ENCODE assay signal across 15 cellular contexts in genomic region chr13:44224433-44225149, GRCh38.
DNase-seq lines count a peak whose midpoint lies in the region; ATAC-seq and TF ChIP-seq lines count a peak whose summit lies in the region.
"Had no signal": no experiment of that assay in that cellular context is flagged by ENCODE, and none has a peak within 500 bp of the region (broad histone marks: within the 10 kb centered on the region; RNA-seq: fewer than 3 reads in every experiment).

No MANE protein-coding gene starts in this region.

- no peak for TF ChIP-seq RAD21 in IMR-90 (IDR thresholded peaks at IDR 0.05; ENCODE audit: low read length)

- no peak overlapping the region for H4K91ac ChIP-seq in IMR-90 (ENCODE audit: insufficient read depth, low read depth, low read length)

- H3K9ac ChIP-seq in IMR-90 (ENCODE audit: low read depth, low read length) = no peak overlapping the region

- no peak overlapping the region for H3K4me2 ChIP-seq in IMR-90 (ENCODE audit: low read depth, low read length)

- no TSS peak for BruUV-seq in IMR-90 (replicated peaks; lab: Mats Ljungman, UMichigan)

- DNase-seq in IMR-90 (no peak), fibroblast of gingiva (ENCODE audit: low read depth) (peak; percentile 60), lower lobe of right lung (no peak), stomach (no peak), NCI-H524 (lab: John Stamatoyannopoulos, UW) (no peak), H7 (no peak), NCI-H510A (lab: John Stamatoyannopoulos, UW) (no peak)
- DNase-seq: activated CD4-positive, alpha-beta T cell treated with anti-CD3 and anti-CD28 coated beads, Interleukin-2, amount 50 U/mL, for 4 hours; activated naive CD8-positive, alpha-beta T cell treated with anti-CD3 and anti-CD28 coated beads, Interleukin-2, amount 10 ng/mL, durations not matched to agents 7 days and 5 days; activated T-cell treated with anti-CD3 and anti-CD28 coated beads, Interleukin-2, amount 50 U/mL, for 48 hours; CD4-positive, alpha-beta T cell; DND-41; NCI-H1694; NCI-H524 treated with DMSO at 0.1 percent for 48 hours had no signal

- H3K14ac ChIP-seq in IMR-90 (replicated peaks; ENCODE audit: low read depth, low read length) = no peak overlapping the region

- ATAC-seq in IMR-90 (ENCODE audit: low read depth) (no peak), lower lobe of right lung (peak; percentile 40 to 48), HG02981 (IDR thresholded peaks at IDR 0.05; ENCODE audit: unreplicated experiment) (no peak)

- no CpG with 5 or more reads among the region's 2 CpGs for whole genome bisulfite sequencing in IMR-90 (ENCODE audit: extremely low coverage in 2 of 2, insufficient read length in 1 of 2), 2 experiments
- WGBS in stomach, 5 donors = 48 to 74% (median 61%) methylated on average over 2 of the region's 2 CpGs

- in situ Hi-C loops in IMR-90 (cut with MboI; ENCODE audit: low sequenced_read_pairs) = no loop called here

- no peak overlapping the region for H4K8ac ChIP-seq in IMR-90 (ENCODE audit: low read depth in 2 of 2, low read length in 2 of 2)

- H2BK5ac ChIP-seq in IMR-90 (ENCODE audit: low read depth, low read length, poor library complexity, severe bottlenecking) = no peak overlapping the region

- no peak overlapping the region for H2AFZ ChIP-seq in IMR-90 (replicated peaks; ENCODE audit: low read length, poor library complexity)

- H3K27ac ChIP-seq in IMR-90 (ENCODE audit: insufficient read depth, low read length) = no peak overlapping the region
- peak overlapping the region; percentile 70 for H3K27ac ChIP-seq in lower lobe of right lung
- H3K27ac ChIP-seq in stomach = peak overlapping the region; percentile 49 to 89 (median 79)

- no peak overlapping the region for H4K5ac ChIP-seq in IMR-90 (ENCODE audit: low read depth, low read length)

- H3K4me3 ChIP-seq in IMR-90 (ENCODE audit: insufficient read depth, low read depth, low read length) = no peak overlapping the region
- no peak overlapping the region for H3K4me3 ChIP-seq in lower lobe of right lung
- H3K4me3 ChIP-seq in stomach = no peak overlapping the region
- H3K4me3 ChIP-seq in H7 (ENCODE audit: insufficient read depth, low read depth, low read length) = no peak overlapping the region

- peaks cover 2% of the 10 kb centered on the region; the same call in 1 of the 2 replicates for H3K9me3 ChIP-seq in IMR-90 (ENCODE audit: control insufficient read depth, insufficient read depth, low read length)
- no peaks in the 10 kb centered on the region for H3K9me3 ChIP-seq in lower lobe of right lung
- no peaks in the 10 kb centered on the region for H3K9me3 ChIP-seq in stomach

- POLR2A ChIA-PET in IMR-90 (lab: Charles Lee; ENCODE audit: unreplicated experiment) = no interaction called here

- H3K4ac ChIP-seq in IMR-90 (ENCODE audit: low read depth, low read length) = no peak overlapping the region

- H3K4me1 ChIP-seq in IMR-90 (ENCODE audit: control insufficient read depth, insufficient read depth, low read length) (peaks cover 8% of the 10 kb centered on the region), lower lobe of right lung (peaks cover 26% of the 10 kb centered on the region), stomach (peaks cover 11 to 40% (median 28%) of the 10 kb centered on the region in 4 donors)

- H3K27me3 ChIP-seq in IMR-90 (ENCODE audit: control insufficient read depth, insufficient read depth, low read length) = no peaks in the 10 kb centered on the region
- H3K27me3 ChIP-seq in lower lobe of right lung (ENCODE audit: low read depth) = no peaks in the 10 kb centered on the region
- H3K27me3 ChIP-seq in stomach = no peaks in the 10 kb centered on the region
- no peaks in the 10 kb centered on the region for H3K27me3 ChIP-seq in H7 (ENCODE audit: control insufficient read depth, insufficient read depth, low read length)

- TF ChIP-seq POLR2A in IMR-90 (IDR thresholded peaks at IDR 0.05; ENCODE audit: low read depth, low read length) (no peak), stomach (IDR thresholded peaks at IDR 0.05) (no peak)

- peak; percentile 33 for TF ChIP-seq EP300 in stomach (IDR thresholded peaks at IDR 0.05)

- CTCF ChIA-PET in IMR-90 (lab: Yijun Ruan, JAX) = interaction anchor here (0.5 kb wide), 1 partner anchor 241 kb away, joined by 3 read pairs; no protein-coding TSS in a partner anchor

- peaks cover 6% of the 10 kb centered on the region; the same call in 1 of the 2 replicates for H3K9me1 ChIP-seq in IMR-90 (ENCODE audit: insufficient read depth, low read length)

- no peak overlapping the region for H3K23ac ChIP-seq in IMR-90 (ENCODE audit: low read depth, low read length)

- no peaks in the 10 kb centered on the region for H4K20me1 ChIP-seq in IMR-90 (ENCODE audit: insufficient read depth, low read length)

- intact Hi-C loops in IMR-90 (cut with micrococcal nuclease) (no loop called here), lower lobe of right lung (cut with DNase I) (no loop called here), stomach (cut with DNase I; ENCODE audit: low total_unique reads) (no loop called here)

- H3K18ac ChIP-seq in IMR-90 (ENCODE audit: low read depth, low read length) = peak overlapping the region; percentile 27; the same call in 1 of the 2 replicates

- H2BK20ac ChIP-seq in IMR-90 (ENCODE audit: low read depth, low read length) = no peak overlapping the region

- H3K79me1 ChIP-seq in IMR-90 (ENCODE audit: low read depth in 1 of 2, low read length in 2 of 2) = no peaks in the 10 kb centered on the region

- H2AK9ac ChIP-seq in IMR-90 (replicated peaks; ENCODE audit: low read depth, low read length, poor library complexity) = no peak overlapping the region

- H2BK120ac ChIP-seq in IMR-90 (ENCODE audit: low read depth, low read length) = no peak overlapping the region

- H2BK15ac ChIP-seq in IMR-90 (ENCODE audit: low read depth, low read length) = no peak overlapping the region

- dilution Hi-C loops in IMR-90 (cut with HindIII; ENCODE audit: low sequenced_read_pairs, unreplicated experiment) = no loop called here

- H3K36me3 ChIP-seq in IMR-90 (ENCODE audit: control insufficient read depth, insufficient read depth, low read length) = no peaks in the 10 kb centered on the region
- H3K36me3 ChIP-seq in lower lobe of right lung = no peaks in the 10 kb centered on the region
- H3K36me3 ChIP-seq in stomach = no peaks in the 10 kb centered on the region
- no peaks in the 10 kb centered on the region for H3K36me3 ChIP-seq in H7 (replicated peaks; ENCODE audit: control insufficient read depth, insufficient read depth, low read length)

- H3K56ac ChIP-seq in IMR-90 (ENCODE audit: extremely low read depth, insufficient read depth, low read length) = no peak overlapping the region

- TF ChIP-seq CTCF in IMR-90 (conservative IDR thresholded peaks at IDR 0.05; ENCODE audit: low read depth, low read length) (no peak), lower lobe of right lung (IDR thresholded peaks at IDR 0.05) (no peak), stomach (IDR thresholded peaks at IDR 0.05) (no peak)

- H2AK5ac ChIP-seq in IMR-90 (ENCODE audit: low read depth, low read length) = no peak overlapping the region

TF ChIP-seq in IMR-90, 13 proteins besides CTCF, POLR2A, EP300 and RAD21:
- TF ChIP-seq BHLHE40 (IDR thresholded peaks at IDR 0.05; ENCODE audit: low read depth, low read length) (no peak), NFE2L2 (IDR thresholded peaks at IDR 0.05; ENCODE audit: low read depth, low read length) (no peak), FOS (IDR thresholded peaks at IDR 0.05; ENCODE audit: low read depth, low read length) (no peak), MAZ (IDR thresholded peaks at IDR 0.05; ENCODE audit: borderline replicate concordance, low read depth, low read length) (no peak), MAFK (IDR thresholded peaks at IDR 0.05; ENCODE audit: low read depth, low read length) (no peak)
- TF ChIP-seq, protein P1, sequence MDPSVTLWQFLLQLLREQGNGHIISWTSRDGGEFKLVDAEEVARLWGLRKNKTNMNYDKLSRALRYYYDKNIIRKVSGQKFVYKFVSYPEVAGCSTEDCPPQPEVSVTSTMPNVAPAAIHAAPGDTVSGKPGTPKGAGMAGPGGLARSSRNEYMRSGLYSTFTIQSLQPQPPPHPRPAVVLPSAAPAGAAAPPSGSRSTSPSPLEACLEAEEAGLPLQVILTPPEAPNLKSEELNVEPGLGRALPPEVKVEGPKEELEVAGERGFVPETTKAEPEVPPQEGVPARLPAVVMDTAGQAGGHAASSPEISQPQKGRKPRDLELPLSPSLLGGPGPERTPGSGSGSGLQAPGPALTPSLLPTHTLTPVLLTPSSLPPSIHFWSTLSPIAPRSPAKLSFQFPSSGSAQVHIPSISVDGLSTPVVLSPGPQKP (IDR thresholded peaks at IDR 0.05; ENCODE audit: borderline replicate concordance, low read depth, low read length) = no peak

Comparison
In these comparisons a context has a peak if more than half of its experiments do, and no peak if none do; other contexts are left out.
1. ATAC-seq: peak in lower lobe of right lung (2 of 2); none in IMR-90 (single experiment) and HG02981 (single experiment).